Comparison of ENCODE assay signal across 25 cellular contexts in genomic region chr4:6794189-6794588, GRCh38. TPM values are rescaled to one million over a fixed set of nuclear protein-coding genes. Genes with fewer than 3 reads are reported as not detected.
A peak's percentile ranks its signal among the peaks of the same experiment; 100 is the strongest.
DNase-seq lines count a peak whose midpoint lies in the region; ATAC-seq and TF ChIP-seq lines count a peak whose summit lies in the region.
"Had no signal": no experiment of that assay in that cellular context is flagged by ENCODE, and none has a peak within 500 bp of the region (broad histone marks: within the 10 kb centered on the region; RNA-seq: fewer than 3 reads in every experiment).

No MANE protein-coding gene starts in this region.

- in situ Hi-C loops in mammary epithelial cell (cut with MboI; ENCODE audit: low sequenced_read_pairs in 2 of 2), result no loop called here

- 35% methylated on average over 4 of the region's 4 CpGs for WGBS in mammary epithelial cell (ENCODE audit: low coverage, missing lambda C conversion rate)
- 54 to 64% methylated on average over 3 to 4 of the region's 4 CpGs for WGBS in esophagus squamous epithelium, 2 donors

- TF ChIP-seq POLR2A in breast epithelium (IDR thresholded peaks at IDR 0.05) (no peak), esophagus squamous epithelium (IDR thresholded peaks at IDR 0.05) (no peak)

- ATAC-seq in RWPE2 (ENCODE audit: low read depth), result 0 out of 3 replicates have a peak, but pooled peaks have one; percentile 27
- no peak for ATAC-seq in stimulated activated naive B cell treated with anti-CD40 and anti-IgM and Interleukin-4, amounts not matched to agents 10 μg/mL and 1 μg/mL and 100 μg/mL, for 72 hours (replicated peaks)
- ATAC-seq: activated CD4-positive, alpha-beta T cell treated with anti-CD3 and anti-CD28 coated beads for 36 hours; activated CD8-positive, alpha-beta memory T cell treated with anti-CD3 and anti-CD28 coated beads, Interleukin-2, amount 10 ng/mL, durations not matched to agents 7 days and 5 days; left lung; T-cell had no signal

- H3K4me1 ChIP-seq in mammary epithelial cell (ENCODE audit: insufficient read depth, low read length), result peaks cover 14% of the 10 kb centered on the region
- no peaks in the 10 kb centered on the region for H3K4me1 ChIP-seq in breast epithelium
- peaks cover 22% of the 10 kb centered on the region for H3K4me1 ChIP-seq in RWPE2 (ENCODE audit: insufficient read depth, poor library complexity, severe bottlenecking)
- H3K4me1 ChIP-seq in esophagus squamous epithelium, result peaks cover 0 to 44% (median 10%) of the 10 kb centered on the region in 3 donors
- H3K4me1 ChIP-seq: SJSA1 had no signal

- DNase-seq in mammary epithelial cell (peak; percentile 44), breast epithelium (ENCODE audit: low spot score in 2 of 2) (no peak), RWPE2 (ENCODE audit: low spot score) (no peak), endothelial cell (ENCODE audit: low spot score) (no peak), esophagus squamous epithelium (lab: John Stamatoyannopoulos, UW) (no peak)
- DNase-seq in stimulated activated naive B cell treated with anti-CD40 and anti-IgM and Interleukin-4, amounts not matched to agents 10 μg/mL and 1 μg/mL and 100 μg/mL, for 72 hours, result no peak
- no peak for DNase-seq in stimulated activated CD4-positive, alpha-beta T cell treated with anti-CD3 and anti-CD28 coated beads, Interleukin-1b, Interleukin-23, amount 100 ng/mL, for 48 hours
- DNase-seq: activated CD4-positive, alpha-beta T cell treated with anti-CD3 and anti-CD28 coated beads for 36 hours; activated CD8-positive, alpha-beta memory T cell treated with anti-CD3 and anti-CD28 coated beads, Interleukin-2, amount 10 ng/mL, durations not matched to agents 7 days and 5 days; Calu3; caudate nucleus; cortex of kidney; Karpas-422; left lung; naive B cell; NCI-H146; NCI-H2107; NCI-H774; T-cell had no signal

- no peaks in the 10 kb centered on the region for H3K36me3 ChIP-seq in mammary epithelial cell (ENCODE audit: insufficient read depth, low read length)
- no peaks in the 10 kb centered on the region for H3K36me3 ChIP-seq in breast epithelium
- H3K36me3 ChIP-seq in RWPE2 (ENCODE audit: low read depth), result peaks cover 12% of the 10 kb centered on the region
- peaks cover 0 to 61% (median 0%) of the 10 kb centered on the region in 3 donors for H3K36me3 ChIP-seq in esophagus squamous epithelium

- intact Hi-C loops in mammary epithelial cell (cut with micrococcal nuclease), result loop anchor here (5.0 kb wide), 1 partner anchor 38 kb away; no protein-coding TSS in a partner anchor
- intact Hi-C loops in breast epithelium (cut with DNase I; ENCODE audit: low total_unique reads), result no loop called here
- intact Hi-C loops in esophagus squamous epithelium (cut with DNase I), result no loop called here

- no peaks in the 10 kb centered on the region for H3K9me3 ChIP-seq in mammary epithelial cell (replicated peaks; ENCODE audit: insufficient read depth, low read length)
- no peaks in the 10 kb centered on the region for H3K9me3 ChIP-seq in breast epithelium
- H3K9me3 ChIP-seq in RWPE2 (ENCODE audit: severe bottlenecking), result no peaks in the 10 kb centered on the region
- no peaks in the 10 kb centered on the region for H3K9me3 ChIP-seq in esophagus squamous epithelium
- H3K9me3 ChIP-seq: ascending aorta, esophagus muscularis mucosa, left lung, SJSA1, tibial nerve had no signal

- H3K27me3 Mint-ChIP-seq in endothelial cell (ENCODE audit: unreplicated experiment), result peaks cover 1% of the 10 kb centered on the region
- H3K27me3 Mint-ChIP-seq in stimulated activated naive B cell treated with anti-CD40 and anti-IgM and Interleukin-4, amounts not matched to agents 10 μg/mL and 1 μg/mL and 100 μg/mL, for 72 hours, result no peaks in the 10 kb centered on the region
- H3K27me3 Mint-ChIP-seq: activated CD4-positive, alpha-beta T cell treated with anti-CD3 and anti-CD28 coated beads for 36 hours; activated CD8-positive, alpha-beta memory T cell treated with anti-CD3 and anti-CD28 coated beads, Interleukin-2, amount 10 ng/mL, durations not matched to agents 7 days and 5 days; activated naive CD8-positive, alpha-beta T cell; naive B cell; T-cell had no signal

- peak overlapping the region; percentile 32 for H3K4me2 ChIP-seq in mammary epithelial cell (ENCODE audit: insufficient read depth, low read depth, low read length)

- peaks cover 93% of the 10 kb centered on the region for H3K79me2 ChIP-seq in mammary epithelial cell (ENCODE audit: insufficient read depth, low read length)

- no peak overlapping the region for H2AFZ ChIP-seq in mammary epithelial cell (ENCODE audit: low read depth, low read length)

- H3K4me1 Mint-ChIP-seq in endothelial cell (ENCODE audit: unreplicated experiment), result peaks cover 11% of the 10 kb centered on the region
- peaks cover 20 to 41% of the 10 kb centered on the region in 2 donors for H3K4me1 Mint-ChIP-seq in stimulated activated naive B cell treated with anti-CD40 and anti-IgM and Interleukin-4, amounts not matched to agents 10 μg/mL and 1 μg/mL and 100 μg/mL, for 72 hours

- peak overlapping the region; percentile 13 for H3K27ac Mint-ChIP-seq in endothelial cell (ENCODE audit: unreplicated experiment)
- peak overlapping the region; percentile 2 for H3K27ac Mint-ChIP-seq in stimulated activated naive B cell treated with anti-CD40 and anti-IgM and Interleukin-4, amounts not matched to agents 10 μg/mL and 1 μg/mL and 100 μg/mL, for 72 hours
- H3K27ac Mint-ChIP-seq: activated CD4-positive, alpha-beta T cell treated with anti-CD3 and anti-CD28 coated beads for 36 hours; activated CD8-positive, alpha-beta memory T cell treated with anti-CD3 and anti-CD28 coated beads, Interleukin-2, amount 10 ng/mL, durations not matched to agents 7 days and 5 days; activated naive CD8-positive, alpha-beta T cell; activated T-helper 2 cell treated with anti-CD3 and anti-CD28 coated beads, Interferon-gamma antibody, Interleukin-2, Interleukin-4, amounts not matched to agents 10 μg/mL and 5 μg/mL and 100 μg/mL, durations not matched to agents 14 hours and 24 hours and 36 hours; T-cell had no signal

- H4K20me1 ChIP-seq in mammary epithelial cell (ENCODE audit: insufficient read depth, low read length), result no peaks in the 10 kb centered on the region

- H3K27me3 ChIP-seq in mammary epithelial cell (ENCODE audit: insufficient read depth, low read length) (no peaks in the 10 kb centered on the region), breast epithelium (no peaks in the 10 kb centered on the region), RWPE2 (ENCODE audit: insufficient read depth, poor library complexity, severe bottlenecking) (no peaks in the 10 kb centered on the region), esophagus squamous epithelium (no peaks in the 10 kb centered on the region)
- H3K27me3 ChIP-seq: ascending aorta, esophagus muscularis mucosa, left lung, SJSA1, tibial nerve had no signal

- BruUV-seq in mammary epithelial cell (replicated peaks; lab: Mats Ljungman, UMichigan), result no TSS peak

- H3K36me3 Mint-ChIP-seq in endothelial cell (ENCODE audit: low read depth, unreplicated experiment), result peaks cover 17% of the 10 kb centered on the region
- peaks cover 24 to 36% of the 10 kb centered on the region in 2 donors for H3K36me3 Mint-ChIP-seq in stimulated activated naive B cell treated with anti-CD40 and anti-IgM and Interleukin-4, amounts not matched to agents 10 μg/mL and 1 μg/mL and 100 μg/mL, for 72 hours

- CTCF ChIA-PET in mammary epithelial cell (lab: Charles Lee; ENCODE audit: low non-redundant PET), result no interaction called here

- no peak overlapping the region for H3K4me3 ChIP-seq in mammary epithelial cell (replicated peaks in 1 of 3; ENCODE audit: insufficient read depth in 1 of 3, low read depth in 2 of 3, low read length in 3 of 3)
- no peak overlapping the region for H3K4me3 ChIP-seq in breast epithelium
- no peak overlapping the region for H3K4me3 ChIP-seq in RWPE2 (ENCODE audit: severe bottlenecking)
- no peak overlapping the region for H3K4me3 ChIP-seq in esophagus squamous epithelium
- H3K4me3 ChIP-seq: ascending aorta, esophagus muscularis mucosa, left lung, SJSA1, tibial nerve had no signal

- dilution Hi-C loops in mammary epithelial cell (cut with HindIII; ENCODE audit: low sequenced_read_pairs), result no loop called here

- H3K27ac ChIP-seq in mammary epithelial cell (ENCODE audit: insufficient read depth, low read depth, low read length) (no peak overlapping the region), breast epithelium (no peak overlapping the region), RWPE2 (ENCODE audit: poor library complexity, severe bottlenecking) (no peak overlapping the region), esophagus squamous epithelium (no peak overlapping the region)
- H3K27ac ChIP-seq: ascending aorta, esophagus muscularis mucosa, left lung, SJSA1, tibial nerve had no signal

- H3K9ac ChIP-seq in mammary epithelial cell (ENCODE audit: insufficient read depth, low read length), result no peak overlapping the region

- TF ChIP-seq CTCF in mammary epithelial cell (conservative IDR thresholded peaks at IDR 0.05 in 1 of 2, IDR thresholded peaks at IDR 0.05 in 1 of 2; ENCODE audit: extremely low read depth in 1 of 2, insufficient read depth in 1 of 2, low read depth in 1 of 2, low read length in 2 of 2) (no peak), breast epithelium (IDR thresholded peaks at IDR 0.05) (no peak), RWPE2 (IDR thresholded peaks at IDR 0.05; ENCODE audit: poor library complexity, severe bottlenecking) (no peak), endothelial cell (IDR thresholded peaks at IDR 0.05; ENCODE audit: unreplicated experiment) (no peak), esophagus squamous epithelium (IDR thresholded peaks at IDR 0.05) (no peak)

- H3K4me3 Mint-ChIP-seq in endothelial cell (ENCODE audit: unreplicated experiment), result peak overlapping the region; percentile 13
- no peak overlapping the region for H3K4me3 Mint-ChIP-seq in stimulated activated naive B cell treated with anti-CD40 and anti-IgM and Interleukin-4, amounts not matched to agents 10 μg/mL and 1 μg/mL and 100 μg/mL, for 72 hours
- H3K4me3 Mint-ChIP-seq: activated CD4-positive, alpha-beta T cell treated with anti-CD3 and anti-CD28 coated beads for 36 hours; activated CD8-positive, alpha-beta memory T cell treated with anti-CD3 and anti-CD28 coated beads, Interleukin-2, amount 10 ng/mL, durations not matched to agents 7 days and 5 days; T-cell had no signal

- H3K9me3 Mint-ChIP-seq in endothelial cell (ENCODE audit: unreplicated experiment), result no peaks in the 10 kb centered on the region
- H3K9me3 Mint-ChIP-seq in stimulated activated naive B cell treated with anti-CD40 and anti-IgM and Interleukin-4, amounts not matched to agents 10 μg/mL and 1 μg/mL and 100 μg/mL, for 72 hours, result peaks cover 5 to 6% of the 10 kb centered on the region in 2 donors
- H3K9me3 Mint-ChIP-seq: T-cell had no signal

RNA-seq across cellular contexts. Expression of gene KIAA0232, which starts 11.7 kb away (rescaled TPM):
- total RNA-seq in mammary epithelial cell (10 to 100 TPM; 20.0 to 37.5 TPM), breast epithelium (10 to 100 TPM; 31.5 to 40.8 (median 31.7) TPM), endothelial cell (ENCODE audit: unreplicated experiment) (27.2 TPM), esophagus squamous epithelium (10 to 100 TPM; 19.4 to 46.8 (median 35.0) TPM)
- 6.7 TPM for polyA plus RNA-seq in mammary epithelial cell
- 11.6 TPM for polyA minus RNA-seq in mammary epithelial cell
